1 cellular context compared by ENCODE assay signal in genomic region chr3:49460188-49460885, GRCh38.
TF ChIP-seq lines count a peak whose summit lies in the region.

No MANE protein-coding gene starts in this region.

TF ChIP-seq in HepG2, 621 proteins besides CTCF, POLR2A, EP300 and RAD21:
- TF ChIP-seq HDAC1 (CRISPR knock-in tag; IDR thresholded peaks at IDR 0.05) (no peak), ZNF292 (CRISPR knock-in tag; IDR thresholded peaks at IDR 0.05; ENCODE audit: borderline replicate concordance, low read depth) (peak; percentile 54; the same call in 1 of the 2 replicates), HNF4A (CRISPR knock-in tag; IDR thresholded peaks at IDR 0.05) (peak; percentile 3; the same call in 1 of the 2 replicates), DMTF1 (CRISPR knock-in tag; IDR thresholded peaks at IDR 0.05) (no peak), TP53 (CRISPR knock-in tag; conservative IDR thresholded peaks at IDR 0.05) (no peak), ZNF788 (CRISPR knock-in tag; IDR thresholded peaks at IDR 0.05; ENCODE audit: borderline replicate concordance) (0 out of 2 replicates have a peak, but pooled peaks have one; percentile 20), RARA (CRISPR knock-in tag; IDR thresholded peaks at IDR 0.05) (peak; percentile 35; the same call in 1 of the 2 replicates), NR2F6 (IDR thresholded peaks at IDR 0.05) (no peak), NR2F6 (CRISPR knock-in tag; IDR thresholded peaks at IDR 0.05) (peak; percentile 31; the same call in 1 of the 2 replicates), PCBP2 (optimal IDR thresholded peaks at IDR 0.05; ENCODE audit: low read depth, low read length, poor library complexity, severe bottlenecking) (no peak), ZFX (CRISPR knock-in tag; IDR thresholded peaks at IDR 0.05; ENCODE audit: low read depth) (0 out of 2 replicates have a peak, but pooled peaks have one; percentile 27), NR2F1 (CRISPR knock-in tag; IDR thresholded peaks at IDR 0.05) (0 out of 4 replicates have a peak, but pooled peaks of 1 of the 2 experiments have one; percentile 16)
TF ChIP-seq in HepG2: peak in this region for 7.
